In the genomic region with DNA sequence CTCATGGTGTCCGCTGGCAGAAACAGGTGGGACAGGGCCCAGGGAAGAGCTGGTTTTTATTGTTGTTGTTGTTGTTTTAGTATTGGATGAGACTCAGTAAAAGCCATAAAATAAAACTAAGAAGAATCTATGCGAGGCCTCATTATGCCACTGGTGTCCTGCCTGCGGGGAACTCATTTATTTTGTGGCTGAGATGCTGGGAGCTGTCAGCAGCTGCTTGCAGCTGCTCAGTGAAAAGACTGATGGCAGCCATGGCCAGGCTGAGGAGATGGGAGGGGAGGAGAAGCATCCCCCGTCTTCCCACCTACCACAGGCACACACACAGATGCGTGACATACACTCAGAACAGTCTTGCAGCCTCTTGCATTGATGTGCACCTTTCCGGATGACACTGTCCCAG, we compare ENCODE assay signal across 1 cellular context.
TF ChIP-seq lines count a peak whose summit lies in the region.

No MANE protein-coding gene starts in this region.

TF ChIP-seq in IMR-90, 13 proteins besides CTCF, POLR2A, EP300 and RAD21:
- TF ChIP-seq MAFK (IDR thresholded peaks at IDR 0.05; ENCODE audit: low read depth, low read length), result no peak
- TF ChIP-seq MXI1 (IDR thresholded peaks at IDR 0.05; ENCODE audit: borderline replicate concordance, low read depth, low read length), result no peak
- TF ChIP-seq BHLHE40 (IDR thresholded peaks at IDR 0.05; ENCODE audit: low read depth, low read length), result no peak
- TF ChIP-seq CEBPB (IDR thresholded peaks at IDR 0.05; ENCODE audit: low read depth, low read length), result no peak
- no peak for TF ChIP-seq CHD1 (IDR thresholded peaks at IDR 0.05; ENCODE audit: low read depth, low read length)
- TF ChIP-seq, protein P1, sequence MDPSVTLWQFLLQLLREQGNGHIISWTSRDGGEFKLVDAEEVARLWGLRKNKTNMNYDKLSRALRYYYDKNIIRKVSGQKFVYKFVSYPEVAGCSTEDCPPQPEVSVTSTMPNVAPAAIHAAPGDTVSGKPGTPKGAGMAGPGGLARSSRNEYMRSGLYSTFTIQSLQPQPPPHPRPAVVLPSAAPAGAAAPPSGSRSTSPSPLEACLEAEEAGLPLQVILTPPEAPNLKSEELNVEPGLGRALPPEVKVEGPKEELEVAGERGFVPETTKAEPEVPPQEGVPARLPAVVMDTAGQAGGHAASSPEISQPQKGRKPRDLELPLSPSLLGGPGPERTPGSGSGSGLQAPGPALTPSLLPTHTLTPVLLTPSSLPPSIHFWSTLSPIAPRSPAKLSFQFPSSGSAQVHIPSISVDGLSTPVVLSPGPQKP (IDR thresholded peaks at IDR 0.05; ENCODE audit: borderline replicate concordance, low read depth, low read length), result no peak
- TF ChIP-seq RCOR1 (IDR thresholded peaks at IDR 0.05; ENCODE audit: insufficient replicate concordance, low read length), result no peak
- no peak for TF ChIP-seq NFE2L2 (IDR thresholded peaks at IDR 0.05; ENCODE audit: low read depth, low read length)
- TF ChIP-seq USF2 (IDR thresholded peaks at IDR 0.05; ENCODE audit: low read depth, low read length), result no peak
- no peak for TF ChIP-seq RFX5 (IDR thresholded peaks at IDR 0.05; ENCODE audit: low read depth, low read length)
TF ChIP-seq in IMR-90: peak in this region for 0.
